15 cellular contexts compared by ENCODE assay signal in the genomic region with DNA sequence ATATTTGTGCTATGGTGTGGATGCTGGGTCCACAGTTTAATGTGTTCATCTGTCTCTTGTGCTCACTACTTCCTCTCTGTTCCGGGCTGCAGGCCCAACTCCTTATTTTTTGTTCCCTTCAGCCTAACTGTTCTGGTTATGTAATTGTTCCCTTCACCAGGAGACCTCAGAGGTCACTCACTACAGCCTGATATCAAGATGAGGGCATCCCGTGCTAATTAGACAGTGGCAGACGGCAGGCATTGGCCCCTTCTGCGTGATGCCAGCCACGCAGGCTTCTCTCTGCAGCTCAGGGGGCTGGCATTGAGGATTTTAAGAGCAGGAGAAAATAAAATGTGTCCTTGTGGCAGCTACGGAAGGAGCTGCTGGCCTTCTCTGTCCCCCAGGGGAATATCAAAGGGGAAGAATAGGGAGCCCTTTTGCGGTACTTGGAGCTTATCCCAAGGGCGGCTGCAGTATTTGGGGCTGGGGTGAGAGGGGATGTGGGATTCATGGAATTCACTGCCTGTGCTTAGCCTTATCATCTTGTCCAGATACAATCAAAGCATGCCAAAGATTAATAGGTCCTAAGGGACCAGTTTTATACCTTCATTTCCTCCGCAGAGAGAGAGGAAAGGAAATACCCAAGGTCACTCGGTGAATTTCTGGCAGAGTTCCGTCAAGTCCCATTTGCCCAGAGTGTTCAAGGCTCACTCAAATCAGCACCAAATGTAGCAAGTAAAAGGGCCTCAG. TPM values are rescaled to one million over a fixed set of nuclear protein-coding genes. Genes with fewer than 3 reads are reported as not detected.
DNase-seq lines count a peak whose midpoint lies in the region; ATAC-seq and TF ChIP-seq lines count a peak whose summit lies in the region.
"Had no signal": no experiment of that assay in that cellular context is flagged by ENCODE, and none has a peak within 500 bp of the region (broad histone marks: within the 10 kb centered on the region; RNA-seq: fewer than 3 reads in every experiment).

No MANE protein-coding gene starts in this region.

- H2AK5ac ChIP-seq in IMR-90 (ENCODE audit: low read depth, low read length), result no peak overlapping the region

- H4K8ac ChIP-seq in IMR-90 (ENCODE audit: low read depth in 2 of 2, low read length in 2 of 2), result no peak overlapping the region

- TF ChIP-seq RAD21 in IMR-90 (IDR thresholded peaks at IDR 0.05; ENCODE audit: low read length), result no peak

- no TSS peak for BruUV-seq in IMR-90 (replicated peaks; lab: Mats Ljungman, UMichigan)

- peaks cover 5% of the 10 kb centered on the region for H3K9me3 ChIP-seq in IMR-90 (ENCODE audit: control insufficient read depth, insufficient read depth, low read length)
- peaks cover 9% of the 10 kb centered on the region for H3K9me3 ChIP-seq in thoracic aorta

- DNase-seq in IMR-90 (no peak), globus pallidus (ENCODE audit: low spot score) (peak; percentile 3), lung microvascular endothelial cell (ENCODE audit: low read depth in 2 of 2) (peak; percentile 20 to 29), thoracic aorta (ENCODE audit: low spot score) (no peak), cerebellar nuclear complex (lab: John Stamatoyannopoulos, UW) (no peak), activated gamma-delta T cell treated with Interleukin-2 at 50 U/mL for 16 hours (no peak), amniotic stem cell (lab: John Stamatoyannopoulos, UW) (no peak)
- DNase-seq: DMS 273 treated with DMSO at 0.1 percent for 48 hours, Kasumi-1, NCI-H2029 treated with DMSO at 0.1 percent for 48 hours, NCI-H524, Peyer's patch, SIG-M5 had no signal

- no peak overlapping the region for H2AK9ac ChIP-seq in IMR-90 (replicated peaks; ENCODE audit: low read depth, low read length, poor library complexity)

- H3K56ac ChIP-seq in IMR-90 (ENCODE audit: extremely low read depth, insufficient read depth, low read length), result no peak overlapping the region

- TF ChIP-seq CTCF in IMR-90 (conservative IDR thresholded peaks at IDR 0.05; ENCODE audit: low read depth, low read length) (no peak), thoracic aorta (IDR thresholded peaks at IDR 0.05) (no peak)

- H3K9ac ChIP-seq in IMR-90 (ENCODE audit: low read depth, low read length), result no peak overlapping the region
- H3K9ac ChIP-seq: BLaER1 had no signal

- no peak overlapping the region for H2BK5ac ChIP-seq in IMR-90 (ENCODE audit: low read depth, low read length, poor library complexity, severe bottlenecking)

- no peak overlapping the region for H3K27ac ChIP-seq in IMR-90 (ENCODE audit: insufficient read depth, low read length)
- peak overlapping the region; percentile 35 to 52 for H3K27ac ChIP-seq in thoracic aorta
- H3K27ac ChIP-seq: BLaER1, Peyer's patch had no signal

- H3K27me3 ChIP-seq in IMR-90 (ENCODE audit: control insufficient read depth, insufficient read depth, low read length) (no peaks in the 10 kb centered on the region; the same call in 1 of the 2 replicates), thoracic aorta (replicated peaks; ENCODE audit: insufficient read depth) (no peaks in the 10 kb centered on the region)
- H3K27me3 ChIP-seq: BLaER1, Peyer's patch had no signal

- no peaks in the 10 kb centered on the region for H4K20me1 ChIP-seq in IMR-90 (ENCODE audit: insufficient read depth, low read length)
- H4K20me1 ChIP-seq: BLaER1 had no signal

- no peak overlapping the region for H2BK15ac ChIP-seq in IMR-90 (ENCODE audit: low read depth, low read length)

- no peak overlapping the region for H2BK120ac ChIP-seq in IMR-90 (ENCODE audit: low read depth, low read length)

- H4K5ac ChIP-seq in IMR-90 (ENCODE audit: low read depth, low read length), result no peak overlapping the region

- ATAC-seq in IMR-90 (ENCODE audit: low read depth) (no peak), thoracic aorta (ENCODE audit: insufficient number of reproducible peaks, low FRiP score, low read depth) (peak; percentile 6), HG02840 (IDR thresholded peaks at IDR 0.05; ENCODE audit: low FRiP score, unreplicated experiment) (no peak)

- H3K4me1 ChIP-seq in IMR-90 (ENCODE audit: control insufficient read depth, insufficient read depth, low read length) (no peaks in the 10 kb centered on the region), thoracic aorta (ENCODE audit: control insufficient read depth in 1 of 2, low read depth in 2 of 2) (peaks cover 0 to 17% of the 10 kb centered on the region in 2 donors)
- H3K4me1 ChIP-seq: Peyer's patch had no signal

- 92% methylated on average over 2 of the region's 11 CpGs; no CpG with 5 or more reads in 1 of the 2 experiments for WGBS in IMR-90 (ENCODE audit: extremely low coverage in 2 of 2, insufficient read length in 1 of 2), 2 experiments

- no peaks in the 10 kb centered on the region for H3K36me3 ChIP-seq in IMR-90 (ENCODE audit: control insufficient read depth, insufficient read depth, low read length)
- H3K36me3 ChIP-seq in thoracic aorta, result no peaks in the 10 kb centered on the region
- H3K36me3 ChIP-seq: BLaER1, Peyer's patch had no signal

- no peak overlapping the region for H2BK20ac ChIP-seq in IMR-90 (ENCODE audit: low read depth, low read length)

- dilution Hi-C loops in IMR-90 (cut with HindIII; ENCODE audit: low sequenced_read_pairs, unreplicated experiment), result no loop called here

- intact Hi-C loops in IMR-90 (cut with micrococcal nuclease), result no loop called here

- no peaks in the 10 kb centered on the region for H3K79me1 ChIP-seq in IMR-90 (ENCODE audit: low read depth in 1 of 2, low read length in 2 of 2)

- H2AFZ ChIP-seq in IMR-90 (replicated peaks; ENCODE audit: low read length, poor library complexity), result peak overlapping the region; percentile 4

- CTCF ChIA-PET in IMR-90 (lab: Yijun Ruan, JAX), result no interaction called here

- no peak overlapping the region for H3K18ac ChIP-seq in IMR-90 (ENCODE audit: low read depth, low read length)

- no peak overlapping the region for H3K4me3 ChIP-seq in IMR-90 (ENCODE audit: insufficient read depth, low read depth, low read length)
- H3K4me3 ChIP-seq in thoracic aorta, result no peak overlapping the region
- H3K4me3 ChIP-seq: BLaER1, Peyer's patch had no signal

- in situ Hi-C loops in IMR-90 (cut with MboI; ENCODE audit: low sequenced_read_pairs), result no loop called here

- no peak overlapping the region for H3K14ac ChIP-seq in IMR-90 (replicated peaks; ENCODE audit: low read depth, low read length)

- H3K4me2 ChIP-seq in IMR-90 (ENCODE audit: low read depth, low read length), result no peak overlapping the region
- H3K4me2 ChIP-seq: BLaER1 had no signal

- no peak overlapping the region for H3K23ac ChIP-seq in IMR-90 (ENCODE audit: low read depth, low read length)

- no peak overlapping the region for H3K4ac ChIP-seq in IMR-90 (ENCODE audit: low read depth, low read length)

- no peaks in the 10 kb centered on the region for H3K9me1 ChIP-seq in IMR-90 (ENCODE audit: insufficient read depth, low read length)

- no peak overlapping the region for H4K91ac ChIP-seq in IMR-90 (ENCODE audit: insufficient read depth, low read depth, low read length)

- no peak for TF ChIP-seq POLR2A in IMR-90 (IDR thresholded peaks at IDR 0.05; ENCODE audit: low read depth, low read length)

- POLR2A ChIA-PET in IMR-90 (lab: Charles Lee; ENCODE audit: unreplicated experiment), result no interaction called here

TF ChIP-seq in IMR-90, 13 proteins besides CTCF, POLR2A, EP300 and RAD21:
- TF ChIP-seq FOS (IDR thresholded peaks at IDR 0.05; ENCODE audit: low read depth, low read length) (no peak), MAZ (IDR thresholded peaks at IDR 0.05; ENCODE audit: borderline replicate concordance, low read depth, low read length) (no peak), SMC3 (IDR thresholded peaks at IDR 0.05; ENCODE audit: low read depth, low read length) (no peak), MAFK (IDR thresholded peaks at IDR 0.05; ENCODE audit: low read depth, low read length) (no peak), CHD1 (IDR thresholded peaks at IDR 0.05; ENCODE audit: low read depth, low read length) (no peak), RCOR1 (IDR thresholded peaks at IDR 0.05; ENCODE audit: insufficient replicate concordance, low read length) (no peak), RFX5 (IDR thresholded peaks at IDR 0.05; ENCODE audit: low read depth, low read length) (no peak), MXI1 (IDR thresholded peaks at IDR 0.05; ENCODE audit: borderline replicate concordance, low read depth, low read length) (no peak), NFE2L2 (IDR thresholded peaks at IDR 0.05; ENCODE audit: low read depth, low read length) (no peak), CEBPB (IDR thresholded peaks at IDR 0.05; ENCODE audit: low read depth, low read length) (no peak), USF2 (IDR thresholded peaks at IDR 0.05; ENCODE audit: low read depth, low read length) (no peak), BHLHE40 (IDR thresholded peaks at IDR 0.05; ENCODE audit: low read depth, low read length) (no peak)
- TF ChIP-seq, protein P1, sequence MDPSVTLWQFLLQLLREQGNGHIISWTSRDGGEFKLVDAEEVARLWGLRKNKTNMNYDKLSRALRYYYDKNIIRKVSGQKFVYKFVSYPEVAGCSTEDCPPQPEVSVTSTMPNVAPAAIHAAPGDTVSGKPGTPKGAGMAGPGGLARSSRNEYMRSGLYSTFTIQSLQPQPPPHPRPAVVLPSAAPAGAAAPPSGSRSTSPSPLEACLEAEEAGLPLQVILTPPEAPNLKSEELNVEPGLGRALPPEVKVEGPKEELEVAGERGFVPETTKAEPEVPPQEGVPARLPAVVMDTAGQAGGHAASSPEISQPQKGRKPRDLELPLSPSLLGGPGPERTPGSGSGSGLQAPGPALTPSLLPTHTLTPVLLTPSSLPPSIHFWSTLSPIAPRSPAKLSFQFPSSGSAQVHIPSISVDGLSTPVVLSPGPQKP (IDR thresholded peaks at IDR 0.05; ENCODE audit: borderline replicate concordance, low read depth, low read length), result no peak

RNA-seq across cellular contexts. Expression of gene TRIB2, which starts 53.3 kb away (rescaled TPM):
- total RNA-seq in IMR-90 (2012; rRNA removed) (12.7 and 16.1 TPM in 2 replicates), lung microvascular endothelial cell (49.5 and 129 TPM in 2 replicates), thoracic aorta (10 to 100 TPM; 81.4 to 85.6 TPM)
- polyA plus RNA-seq in IMR-90 (2012; rRNA removed), result 10.7 and 12.0 TPM in 2 replicates
- 8.4 and 17.9 TPM in 2 replicates for polyA plus RNA-seq in IMR-90 (2012; cell fraction: cytosol; rRNA removed)
- polyA plus RNA-seq in IMR-90 (2012; cell fraction: nucleus; rRNA removed; ENCODE audit: low replicate concordance), result 30.1 and 46.8 TPM in 2 replicates

Comparison
In these comparisons a context has a peak if more than half of its experiments do, and no peak if none do; other contexts are left out.
1. DNase-seq: peak in globus pallidus (single experiment) and lung microvascular endothelial cell (2 of 2); none in IMR-90 (single experiment), thoracic aorta (single experiment), cerebellar nuclear complex (0 of 2), activated gamma-delta T cell treated with Interleukin-2 at 50 U/mL for 16 hours (single experiment) and amniotic stem cell (single experiment).